Comparison of ENCODE assay signal across 15 cellular contexts in genomic region chr12:664075-664778, GRCh38. TPM values are rescaled to one million over a fixed set of nuclear protein-coding genes. Genes with fewer than 3 reads are reported as not detected.
DNase-seq lines count a peak whose midpoint lies in the region; ATAC-seq and TF ChIP-seq lines count a peak whose summit lies in the region.
"Had no signal": no experiment of that assay in that cellular context is flagged by ENCODE, and none has a peak within 500 bp of the region (broad histone marks: within the 10 kb centered on the region; RNA-seq: fewer than 3 reads in every experiment).

No MANE protein-coding gene starts in this region.

- TF ChIP-seq CTCF in OCI-LY3 (IDR thresholded peaks at IDR 0.05; ENCODE audit: low read depth, low read length) (no peak), dorsolateral prefrontal cortex (IDR thresholded peaks at IDR 0.05 in 54 of 56, conservative IDR thresholded peaks at IDR 0.05 in 2 of 56; ENCODE audit: low read depth in 1 of 56, partially characterized antibody in 56 of 56) (no peak), lower lobe of right lung (IDR thresholded peaks at IDR 0.05) (no peak), GM20000 (IDR thresholded peaks at IDR 0.05; ENCODE audit: extremely low read depth, missing control alignments) (no peak)

- H3K27me3 Mint-ChIP-seq in stimulated activated memory B cell treated with anti-CD40 and anti-IgM and Interleukin-4, amounts not matched to agents 10 μg/mL and 1 μg/mL and 100 μg/mL, for 72 hours = no peaks in the 10 kb centered on the region

- H3K9me3 ChIP-seq in OCI-LY3 (ENCODE audit: insufficient read depth, low read length) (no peaks in the 10 kb centered on the region), lower lobe of right lung (no peaks in the 10 kb centered on the region)

- peaks cover 72% of the 10 kb centered on the region for H3K4me1 Mint-ChIP-seq in stimulated activated memory B cell treated with anti-CD40 and anti-IgM and Interleukin-4, amounts not matched to agents 10 μg/mL and 1 μg/mL and 100 μg/mL, for 72 hours

- H3K27me3 ChIP-seq in OCI-LY3 (ENCODE audit: low read depth, low read length) (no peaks in the 10 kb centered on the region), dorsolateral prefrontal cortex (no peaks in the 10 kb centered on the region), lower lobe of right lung (ENCODE audit: low read depth) (no peaks in the 10 kb centered on the region)

- no peaks in the 10 kb centered on the region for H3K79me2 ChIP-seq in OCI-LY3 (ENCODE audit: low read length)

- no peak overlapping the region for H3K4me3 Mint-ChIP-seq in stimulated activated memory B cell treated with anti-CD40 and anti-IgM and Interleukin-4, amounts not matched to agents 10 μg/mL and 1 μg/mL and 100 μg/mL, for 72 hours

- no peaks in the 10 kb centered on the region for H3K36me3 Mint-ChIP-seq in stimulated activated memory B cell treated with anti-CD40 and anti-IgM and Interleukin-4, amounts not matched to agents 10 μg/mL and 1 μg/mL and 100 μg/mL, for 72 hours
- H3K36me3 Mint-ChIP-seq: CD14-positive monocyte had no signal

- intact Hi-C loops in dorsolateral prefrontal cortex (cut with DNase I) = loop anchor here in 1 of 2 donors (5.0 kb wide), 2 partner anchors 38 to 88 kb away; partner anchors contain the start of gene WNK1
- intact Hi-C loops in lower lobe of right lung (cut with DNase I) = no loop called here

- H3K4me1 ChIP-seq in OCI-LY3 (ENCODE audit: low read length) (peaks cover 86% of the 10 kb centered on the region), lower lobe of right lung (peaks cover 20% of the 10 kb centered on the region)

- H3K4me2 ChIP-seq in OCI-LY3 (ENCODE audit: low read length) = peak overlapping the region; percentile 74
- H3K4me2 ChIP-seq: PC-9 had no signal

- H3K27ac ChIP-seq in OCI-LY3 (ENCODE audit: low read length) (no peak overlapping the region), dorsolateral prefrontal cortex (peak overlapping the region in 58 of 59 donors; percentile 71 to 97 (median 88)), lower lobe of right lung (no peak overlapping the region)
- H3K27ac ChIP-seq: PC-9 had no signal

- H4K20me1 ChIP-seq in OCI-LY3 (ENCODE audit: insufficient read depth, low read length) = no peaks in the 10 kb centered on the region

- H3K36me3 ChIP-seq in OCI-LY3 (replicated peaks; ENCODE audit: low read depth, low read length) (peaks cover 5% of the 10 kb centered on the region), lower lobe of right lung (no peaks in the 10 kb centered on the region)

- no peak for ATAC-seq in stimulated activated memory B cell treated with anti-CD40 and anti-IgM and Interleukin-4, amounts not matched to agents 10 μg/mL and 1 μg/mL and 100 μg/mL, for 72 hours
- ATAC-seq in lower lobe of right lung = no peak
- no peak for ATAC-seq in GM18517 (IDR thresholded peaks at IDR 0.05; ENCODE audit: unreplicated experiment)

- H3K27ac Mint-ChIP-seq in stimulated activated memory B cell treated with anti-CD40 and anti-IgM and Interleukin-4, amounts not matched to agents 10 μg/mL and 1 μg/mL and 100 μg/mL, for 72 hours = peak overlapping the region; percentile 72

- peak; percentile 19 for DNase-seq in NCI-H82 (lab: John Stamatoyannopoulos, UW)
- DNase-seq in NCI-H82 treated with DMSO at 0.1 percent for 48 hours (lab: John Stamatoyannopoulos, UW; ENCODE audit: unreplicated experiment) = no peak
- no peak for DNase-seq in dorsolateral prefrontal cortex
- no peak for DNase-seq in lower lobe of right lung
- DNase-seq in GM20000 (ENCODE audit: low spot score) = no peak
- DNase-seq: 8988T, HCEC 1CT, NCI-H1436 treated with DMSO at 0.1 percent for 48 hours, NCI-H2081 treated with DMSO at 0.1 percent for 48 hours, NCI-H524, PC-9 had no signal

- H2AFZ ChIP-seq in OCI-LY3 (ENCODE audit: low read depth, low read length) = peak overlapping the region; percentile 23; the same call in 1 of the 2 replicates
- H2AFZ ChIP-seq: PC-9 had no signal

- peak overlapping the region; percentile 59; the same call in 1 of the 2 replicates for H3K9ac ChIP-seq in OCI-LY3 (ENCODE audit: low read length)

- no peaks in the 10 kb centered on the region for H3K9me3 Mint-ChIP-seq in stimulated activated memory B cell treated with anti-CD40 and anti-IgM and Interleukin-4, amounts not matched to agents 10 μg/mL and 1 μg/mL and 100 μg/mL, for 72 hours

- H3K4me3 ChIP-seq in OCI-LY3 (ENCODE audit: low read length) (peak overlapping the region; percentile 72), dorsolateral prefrontal cortex (peak overlapping the region in 40 of 59 donors; percentile 31 to 76 (median 60)), lower lobe of right lung (no peak overlapping the region)
- H3K4me3 ChIP-seq: PC-9 had no signal

RNA-seq across cellular contexts. Expression of gene NINJ2, which starts 1.0 kb away (rescaled TPM):
- total RNA-seq in dorsolateral prefrontal cortex = 10 to 100 TPM in 88 of 120 experiments, 1 to 10 TPM in 32; 1.6 to 80.0 (median 16.4) TPM
- total RNA-seq in lower lobe of right lung = 18.1 TPM

Comparison
In these comparisons a context has a peak if more than half of its experiments do, and no peak if none do; other contexts are left out.
1. H3K27ac ChIP-seq: peak in dorsolateral prefrontal cortex (58 of 59); none in OCI-LY3 (single experiment) and lower lobe of right lung (single experiment).